Comparison of ENCODE assay signal across 10 cellular contexts in the genomic region with DNA sequence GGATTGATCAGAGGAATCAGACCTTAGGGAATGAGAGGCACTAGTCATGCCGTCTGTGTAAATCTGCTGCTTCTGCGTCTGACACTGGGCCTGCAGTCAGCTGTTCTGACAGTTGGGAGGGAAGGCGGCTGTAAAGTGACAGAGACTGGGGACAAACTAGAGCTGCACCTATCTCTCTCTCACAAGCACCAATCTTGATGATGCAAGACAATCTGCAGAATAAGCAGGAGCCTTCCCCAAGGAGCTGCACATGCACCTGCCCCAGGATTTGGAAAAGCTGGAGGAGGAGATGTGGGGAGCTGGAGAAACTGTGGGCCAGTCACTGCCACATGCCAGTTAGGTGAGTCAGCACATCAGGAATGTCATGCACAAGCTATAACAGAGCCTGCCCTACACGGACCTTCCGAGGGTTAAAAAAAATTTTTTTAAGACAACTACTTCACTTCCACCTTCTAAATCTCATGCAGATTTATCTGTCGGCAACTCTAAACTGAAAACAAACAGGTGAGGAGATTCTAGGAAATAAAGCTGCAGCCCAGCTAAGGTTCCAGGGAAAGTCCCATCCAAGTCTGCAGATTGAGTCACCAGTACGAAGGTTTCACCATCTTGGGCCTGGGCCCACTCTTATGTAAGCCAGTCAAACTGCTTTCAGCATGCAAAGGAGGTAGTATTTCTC. TPM values are rescaled to one million over a fixed set of nuclear protein-coding genes. Genes with fewer than 3 reads are reported as not detected.
A peak's percentile ranks its signal among the peaks of the same experiment; 100 is the strongest.
DNase-seq lines count a peak whose midpoint lies in the region; ATAC-seq and FAIRE-seq lines count a peak whose summit lies in the region.
"Had no signal": no experiment of that assay in that cellular context is flagged by ENCODE, and none has a peak within 500 bp of the region (broad histone marks: within the 10 kb centered on the region; RNA-seq: fewer than 3 reads in every experiment).

No MANE protein-coding gene starts in this region.

- no peak for FAIRE-seq in frontal cortex (lab: Jason Lieb, UNC)
- FAIRE-seq: GM18507 had no signal

- no peak overlapping the region for H3K4me3 Mint-ChIP-seq in activated naive CD8-positive, alpha-beta T cell treated with anti-CD3 and anti-CD28 coated beads for 36 hours

- H3K9me3 Mint-ChIP-seq in activated naive CD8-positive, alpha-beta T cell treated with anti-CD3 and anti-CD28 coated beads for 36 hours = no peaks in the 10 kb centered on the region

- DNase-seq in GM04504 (ENCODE audit: low read depth) (peak; percentile 67), SW 1271 (lab: John Stamatoyannopoulos, UW) (peak; percentile 19 to 72), Right ventricle myocardium superior (peak; percentile 55), renal cortical epithelial cell (ENCODE audit: low read depth) (peak; percentile 91), frontal cortex (ENCODE audit: low spot score in 2 of 2) (no peak), UCSD-AML1 (lab: John Stamatoyannopoulos, UW; ENCODE audit: unreplicated experiment) (no peak)
- no peak for DNase-seq in activated naive CD8-positive, alpha-beta T cell treated with anti-CD3 and anti-CD28 coated beads for 36 hours

- no peak overlapping the region for H3K27ac Mint-ChIP-seq in activated naive CD8-positive, alpha-beta T cell treated with anti-CD3 and anti-CD28 coated beads for 36 hours

- ATAC-seq in Right ventricle myocardium superior (ENCODE audit: poor library complexity) (peak; percentile 75), HG03460 (IDR thresholded peaks at IDR 0.05; ENCODE audit: unreplicated experiment) (no peak)
- ATAC-seq: activated CD4-positive, CD25-positive, alpha-beta regulatory T cell treated with anti-CD3 and anti-CD28 coated beads, Interleukin-2, amount 50 U/mL, for 24 hours had no signal

- H3K27me3 Mint-ChIP-seq in activated naive CD8-positive, alpha-beta T cell treated with anti-CD3 and anti-CD28 coated beads for 36 hours = peaks cover 36% of the 10 kb centered on the region

- intact Hi-C loops in Right ventricle myocardium superior (cut with DNase I) = no loop called here

- no peaks in the 10 kb centered on the region for H3K36me3 Mint-ChIP-seq in activated naive CD8-positive, alpha-beta T cell treated with anti-CD3 and anti-CD28 coated beads for 36 hours

- H3K4me1 Mint-ChIP-seq in activated naive CD8-positive, alpha-beta T cell treated with anti-CD3 and anti-CD28 coated beads for 36 hours = peaks cover 2% of the 10 kb centered on the region

RNA-seq across cellular contexts. Expression of a gene that starts 39.2 kb away (rescaled TPM):
- total RNA-seq in Right ventricle myocardium superior = 0.46 TPM
- total RNA-seq in renal cortical epithelial cell = 0.35 and 0.50 TPM in 2 replicates
- 1.2 TPM for total RNA-seq in frontal cortex
- not detected for total RNA-seq in activated naive CD8-positive, alpha-beta T cell treated with anti-CD3 and anti-CD28 coated beads for 36 hours

Comparison
In these comparisons a context has a peak if more than half of its experiments do, and no peak if none do; other contexts are left out.
1. DNase-seq: peak in GM04504 (single experiment), SW 1271 (2 of 2), Right ventricle myocardium superior (single experiment) and renal cortical epithelial cell (single experiment); none in frontal cortex (0 of 2), activated naive CD8-positive, alpha-beta T cell treated with anti-CD3 and anti-CD28 coated beads for 36 hours (single experiment) and UCSD-AML1 (single experiment).